In genomic region chr1:168488153-168488552, GRCh38 we compare ENCODE assay signal across 11 cellular contexts. TPM values are rescaled to one million over a fixed set of nuclear protein-coding genes. Genes with fewer than 3 reads are reported as not detected.
A peak's percentile ranks its signal among the peaks of the same experiment; 100 is the strongest.
DNase-seq lines count a peak whose midpoint lies in the region; ATAC-seq and TF ChIP-seq lines count a peak whose summit lies in the region.
"Had no signal": no experiment of that assay in that cellular context is flagged by ENCODE, and none has a peak within 500 bp of the region (broad histone marks: within the 10 kb centered on the region; RNA-seq: fewer than 3 reads in every experiment).

No MANE protein-coding gene starts in this region.

- no peaks in the 10 kb centered on the region for H3K27me3 Mint-ChIP-seq in effector memory CD8-positive, alpha-beta T cell
- no peaks in the 10 kb centered on the region for H3K27me3 Mint-ChIP-seq in stimulated activated memory B cell treated with anti-CD40 and anti-IgM and Interleukin-4, amounts not matched to agents 10 μg/mL and 1 μg/mL and 100 μg/mL, for 72 hours

- ATAC-seq in omental fat pad (ENCODE audit: low FRiP score), result peak; percentile 46
- ATAC-seq in effector memory CD8-positive, alpha-beta T cell (replicated peaks), result no peak
- ATAC-seq in stimulated activated memory B cell treated with anti-CD40 and anti-IgM and Interleukin-4, amounts not matched to agents 10 μg/mL and 1 μg/mL and 100 μg/mL, for 72 hours, result no peak
- ATAC-seq: activated CD8-positive, alpha-beta T cell treated with anti-CD3 and anti-CD28 coated beads, Interleukin-2, amount 10 ng/mL, durations not matched to agents 7 days and 5 days had no signal

- H3K4me3 Mint-ChIP-seq in effector memory CD8-positive, alpha-beta T cell, result no peak overlapping the region
- no peak overlapping the region for H3K4me3 Mint-ChIP-seq in stimulated activated memory B cell treated with anti-CD40 and anti-IgM and Interleukin-4, amounts not matched to agents 10 μg/mL and 1 μg/mL and 100 μg/mL, for 72 hours
- H3K4me3 Mint-ChIP-seq: activated CD8-positive, alpha-beta T cell treated with anti-CD3 and anti-CD28 coated beads, Interleukin-2, amount 10 ng/mL, durations not matched to agents 7 days and 5 days had no signal

- H3K4me1 Mint-ChIP-seq in effector memory CD8-positive, alpha-beta T cell (ENCODE audit: low read depth in 2 of 2), result peaks cover 25 to 38% of the 10 kb centered on the region in 2 donors
- H3K4me1 Mint-ChIP-seq in stimulated activated memory B cell treated with anti-CD40 and anti-IgM and Interleukin-4, amounts not matched to agents 10 μg/mL and 1 μg/mL and 100 μg/mL, for 72 hours, result no peaks in the 10 kb centered on the region

- TF ChIP-seq CTCF in omental fat pad (IDR thresholded peaks at IDR 0.05), result no peak

- H3K9me3 Mint-ChIP-seq in effector memory CD8-positive, alpha-beta T cell, result no peaks in the 10 kb centered on the region
- H3K9me3 Mint-ChIP-seq in stimulated activated memory B cell treated with anti-CD40 and anti-IgM and Interleukin-4, amounts not matched to agents 10 μg/mL and 1 μg/mL and 100 μg/mL, for 72 hours, result no peaks in the 10 kb centered on the region

- DNase-seq in DMS153 treated with DMSO at 0.1 percent for 48 hours (lab: John Stamatoyannopoulos, UW; ENCODE audit: unreplicated experiment) (peak; percentile 23), NCI-H1105 (lab: John Stamatoyannopoulos, UW) (peak; percentile 72), cerebellar cortex (ENCODE audit: low spot score) (peak; percentile 90), omental fat pad (ENCODE audit: low spot score) (no peak), posterior cingulate gyrus (no peak)
- DNase-seq in effector memory CD8-positive, alpha-beta T cell, result no peak
- DNase-seq in activated naive CD4-positive, alpha-beta T cell treated with anti-CD3 and anti-CD28 coated beads, Interleukin-2, amount 50 U/mL, for 16 hours, result no peak
- DNase-seq: activated CD8-positive, alpha-beta T cell treated with anti-CD3 and anti-CD28 coated beads, Interleukin-2, amount 10 ng/mL, durations not matched to agents 7 days and 5 days; DMS79 treated with DMSO at 0.1 percent for 48 hours had no signal

- H3K36me3 Mint-ChIP-seq in effector memory CD8-positive, alpha-beta T cell (ENCODE audit: insufficient read depth), result no peaks in the 10 kb centered on the region
- H3K36me3 Mint-ChIP-seq in stimulated activated memory B cell treated with anti-CD40 and anti-IgM and Interleukin-4, amounts not matched to agents 10 μg/mL and 1 μg/mL and 100 μg/mL, for 72 hours, result no peaks in the 10 kb centered on the region

- intact Hi-C loops in posterior cingulate gyrus (cut with DNase I), result no loop called here

- H3K27ac Mint-ChIP-seq in effector memory CD8-positive, alpha-beta T cell, result no peak overlapping the region
- H3K27ac Mint-ChIP-seq in stimulated activated memory B cell treated with anti-CD40 and anti-IgM and Interleukin-4, amounts not matched to agents 10 μg/mL and 1 μg/mL and 100 μg/mL, for 72 hours, result no peak overlapping the region
- H3K27ac Mint-ChIP-seq: activated CD8-positive, alpha-beta T cell treated with anti-CD3 and anti-CD28 coated beads, Interleukin-2, amount 10 ng/mL, durations not matched to agents 7 days and 5 days had no signal

RNA-seq across cellular contexts. Expression of gene XCL2, which starts 55.6 kb away (rescaled TPM):
- total RNA-seq in omental fat pad, result 1 to 10 TPM in 1 of 4 donors, not detected in 3; 1.6 TPM
- total RNA-seq: thyroid gland had no signal

Comparison
In these comparisons a context has a peak if more than half of its experiments do, and no peak if none do; other contexts are left out.
1. DNase-seq: peak in DMS153 treated with DMSO at 0.1 percent for 48 hours (single experiment), NCI-H1105 (single experiment) and cerebellar cortex (single experiment); none in omental fat pad (single experiment), effector memory CD8-positive, alpha-beta T cell (0 of 3), activated naive CD4-positive, alpha-beta T cell treated with anti-CD3 and anti-CD28 coated beads, Interleukin-2, amount 50 U/mL, for 16 hours (single experiment) and posterior cingulate gyrus (0 of 10).